In the genomic region with DNA sequence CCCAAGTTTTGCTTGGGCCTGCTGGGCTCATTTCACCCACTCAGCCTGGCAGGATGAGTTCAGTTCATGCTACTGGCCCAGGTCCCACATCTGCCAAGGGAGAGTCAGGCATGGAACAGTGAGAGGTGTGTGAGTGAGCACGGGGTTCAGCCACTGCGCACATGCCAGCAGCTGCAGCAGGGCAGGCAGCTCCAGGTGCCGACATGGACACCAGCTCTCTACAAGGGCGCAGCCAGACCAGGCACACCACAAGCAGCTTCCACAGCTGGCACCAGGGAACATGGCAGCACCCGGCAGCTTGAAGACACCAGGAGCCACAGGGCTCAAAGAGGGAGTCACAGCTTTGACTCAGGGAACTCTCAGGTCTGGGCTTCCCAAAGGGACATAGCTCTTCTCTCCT, we compare ENCODE assay signal across 19 cellular contexts.
DNase-seq lines count a peak whose midpoint lies in the region; ATAC-seq and TF ChIP-seq lines count a peak whose summit lies in the region.
"Had no signal": no experiment of that assay in that cellular context is flagged by ENCODE, and none has a peak within 500 bp of the region (broad histone marks: within the 10 kb centered on the region; RNA-seq: fewer than 3 reads in every experiment).

No MANE protein-coding gene starts in this region.

- TF ChIP-seq EP300 in gastroesophageal sphincter (IDR thresholded peaks at IDR 0.05) = no peak

- no peak overlapping the region for H4K5ac ChIP-seq in mesendoderm (ENCODE audit: low read length)

- H3K4me2 ChIP-seq in mesendoderm (ENCODE audit: low read length) = no peak overlapping the region
- H3K4me2 ChIP-seq: BLaER1 had no signal

- H3K4me1 Mint-ChIP-seq in type B pancreatic cell (ENCODE audit: unreplicated experiment) = no peaks in the 10 kb centered on the region
- H3K4me1 Mint-ChIP-seq: B cell; CD4-positive, CD25-positive, alpha-beta regulatory T cell had no signal

- no peaks in the 10 kb centered on the region for H3K27me3 Mint-ChIP-seq in type B pancreatic cell
- H3K27me3 Mint-ChIP-seq: B cell; CD4-positive, CD25-positive, alpha-beta regulatory T cell had no signal

- no peaks in the 10 kb centered on the region for H3K9me3 ChIP-seq in right cardiac atrium (ENCODE audit: control insufficient read depth, low read length)
- peaks cover 10% of the 10 kb centered on the region for H3K9me3 ChIP-seq in left ventricle myocardium inferior (replicated peaks)
- H3K9me3 ChIP-seq in gastroesophageal sphincter = no peaks in the 10 kb centered on the region
- H3K9me3 ChIP-seq in aorta (ENCODE audit: control insufficient read depth, low read length) = no peaks in the 10 kb centered on the region
- H3K9me3 ChIP-seq: Caco-2 had no signal

- H3K9me3 Mint-ChIP-seq in type B pancreatic cell = no peaks in the 10 kb centered on the region

- H3K27me3 ChIP-seq in right cardiac atrium (ENCODE audit: control insufficient read depth, insufficient read depth) (no peaks in the 10 kb centered on the region), left ventricle myocardium inferior (ENCODE audit: low read depth) (no peaks in the 10 kb centered on the region), gastroesophageal sphincter (no peaks in the 10 kb centered on the region), mesendoderm (ENCODE audit: insufficient read depth, low read length, poor library complexity) (no peaks in the 10 kb centered on the region), aorta (ENCODE audit: control insufficient read depth in 1 of 2, insufficient read depth in 2 of 2, low read length in 1 of 2) (no peaks in the 10 kb centered on the region)
- H3K27me3 ChIP-seq: BLaER1 had no signal

- no peak overlapping the region for H3K23ac ChIP-seq in mesendoderm (ENCODE audit: low read length)

- WGBS in right cardiac atrium = 82% methylated on average over 5 of the region's 5 CpGs
- WGBS in gastroesophageal sphincter (ENCODE audit: low coverage in 1 of 2), 2 donors = no CpG with 5 or more reads among the region's 5 CpGs
- no CpG with 5 or more reads among the region's 5 CpGs for WGBS in mesendoderm (ENCODE audit: extremely low coverage, insufficient coverage, low lambda C conversion rate)
- 93 to 95% methylated on average over 5 of the region's 5 CpGs for WGBS in aorta, 2 donors

- H3K36me3 ChIP-seq in left ventricle myocardium inferior = no peaks in the 10 kb centered on the region
- no peaks in the 10 kb centered on the region for H3K36me3 ChIP-seq in gastroesophageal sphincter
- H3K36me3 ChIP-seq in mesendoderm (ENCODE audit: control insufficient read depth, insufficient read depth, low read length) = no peaks in the 10 kb centered on the region
- no peaks in the 10 kb centered on the region for H3K36me3 ChIP-seq in aorta (ENCODE audit: control insufficient read depth in 1 of 2, insufficient read depth in 2 of 2, low read length in 1 of 2)
- H3K36me3 ChIP-seq: BLaER1 had no signal

- H2AK5ac ChIP-seq in mesendoderm (ENCODE audit: low read length) = no peak overlapping the region

- no peak overlapping the region for H3K4me3 Mint-ChIP-seq in type B pancreatic cell
- H3K4me3 Mint-ChIP-seq: B cell; CD4-positive, CD25-positive, alpha-beta regulatory T cell; CD8-positive, alpha-beta T cell; H9 had no signal

- no peak overlapping the region for H4K8ac ChIP-seq in mesendoderm (ENCODE audit: low read depth, low read length)

- H3K4me1 ChIP-seq in right cardiac atrium (ENCODE audit: control insufficient read depth, insufficient read depth, low read length) (no peaks in the 10 kb centered on the region), left ventricle myocardium inferior (no peaks in the 10 kb centered on the region), gastroesophageal sphincter (no peaks in the 10 kb centered on the region), mesendoderm (ENCODE audit: control insufficient read depth, low read depth, low read length) (peaks cover 4% of the 10 kb centered on the region), aorta (ENCODE audit: control insufficient read depth in 1 of 2, insufficient read depth in 2 of 2, low read length in 2 of 2) (no peaks in the 10 kb centered on the region)
- H3K4me1 ChIP-seq: BLaER1, Caco-2 had no signal

- no peak overlapping the region for H2BK120ac ChIP-seq in mesendoderm (ENCODE audit: low read depth, low read length)

- intact Hi-C loops in right cardiac atrium (cut with DNase I) = no loop called here
- intact Hi-C loops in left ventricle myocardium inferior (cut with micrococcal nuclease) = no loop called here
- intact Hi-C loops in aorta (cut with DNase I) = no loop called here

- no peaks in the 10 kb centered on the region for H3K36me3 Mint-ChIP-seq in type B pancreatic cell
- H3K36me3 Mint-ChIP-seq: CD4-positive, CD25-positive, alpha-beta regulatory T cell; CD8-positive, alpha-beta T cell had no signal

- DNase-seq in right cardiac atrium (peak in 2 of 3 donors; percentile 21 to 24), left ventricle myocardium inferior (no peak), mesendoderm (no peak), aorta (peak; percentile 32 to 52), type B pancreatic cell (ENCODE audit: extremely low spot score, unreplicated experiment) (no peak), pons (ENCODE audit: low spot score) (no peak)
- DNase-seq: Caco-2; CD4-positive, CD25-positive, alpha-beta regulatory T cell; CD8-positive, alpha-beta T cell; DMS153; DND-41; GM23248; H9 had no signal

- no peak overlapping the region for H3K9ac ChIP-seq in mesendoderm (ENCODE audit: low read length)
- H3K9ac ChIP-seq: BLaER1, GM23248 had no signal

- H3K56ac ChIP-seq in mesendoderm (ENCODE audit: low read length) = peak overlapping the region; percentile 17

- no peak for TF ChIP-seq POLR2A in gastroesophageal sphincter (IDR thresholded peaks at IDR 0.05)

- no peak overlapping the region for H2BK15ac ChIP-seq in mesendoderm (replicated peaks; ENCODE audit: low read depth)

- TF ChIP-seq CTCF in left ventricle myocardium inferior (IDR thresholded peaks at IDR 0.05; ENCODE audit: borderline replicate concordance) = no peak
- no peak for TF ChIP-seq CTCF in gastroesophageal sphincter (IDR thresholded peaks at IDR 0.05)
- no peak for TF ChIP-seq CTCF in type B pancreatic cell (conservative IDR thresholded peaks at IDR 0.05)

- H3K27ac ChIP-seq in right cardiac atrium (ENCODE audit: low read length) (no peak overlapping the region), left ventricle myocardium inferior (replicated peaks) (no peak overlapping the region), gastroesophageal sphincter (no peak overlapping the region), mesendoderm (ENCODE audit: low read depth, low read length) (no peak overlapping the region), aorta (ENCODE audit: low read depth in 1 of 2, low read length in 2 of 2) (no peak overlapping the region)
- H3K27ac ChIP-seq: BLaER1, C4-2B, GM23248 had no signal

- H3K27ac Mint-ChIP-seq in type B pancreatic cell = no peak overlapping the region
- H3K27ac Mint-ChIP-seq: B cell; CD4-positive, CD25-positive, alpha-beta regulatory T cell; CD8-positive, alpha-beta T cell; H9 had no signal

- peak in 1 of 2 donors; percentile 47 for ATAC-seq in right cardiac atrium
- ATAC-seq in gastroesophageal sphincter = peak; percentile 7
- no peak for ATAC-seq in aorta (ENCODE audit: low FRiP score)
- ATAC-seq in GM19023 (IDR thresholded peaks at IDR 0.05; ENCODE audit: unreplicated experiment) = no peak
- ATAC-seq: CD8-positive, alpha-beta T cell; HCT116 had no signal

- no peaks in the 10 kb centered on the region for H3K79me1 ChIP-seq in mesendoderm (ENCODE audit: low read length)

- H3K18ac ChIP-seq in mesendoderm (ENCODE audit: low read length) = no peak overlapping the region

- H3K4me3 ChIP-seq in right cardiac atrium (ENCODE audit: low read length) (no peak overlapping the region), left ventricle myocardium inferior (no peak overlapping the region), gastroesophageal sphincter (no peak overlapping the region), mesendoderm (ENCODE audit: low read length) (no peak overlapping the region), aorta (ENCODE audit: low read length in 2 of 2) (no peak overlapping the region)
- H3K4me3 ChIP-seq: BLaER1, GM23248 had no signal

- H3K4ac ChIP-seq in mesendoderm (ENCODE audit: low read depth, low read length) = no peak overlapping the region

- H3K79me2 ChIP-seq in mesendoderm (ENCODE audit: control insufficient read depth, insufficient read depth, low read length) = no peaks in the 10 kb centered on the region

- no peak overlapping the region for H2BK5ac ChIP-seq in mesendoderm (ENCODE audit: low read length)

Comparison
In these comparisons a context has a peak if more than half of its experiments do, and no peak if none do; other contexts are left out.
1. DNase-seq: peak in right cardiac atrium (2 of 3) and aorta (2 of 2); none in left ventricle myocardium inferior (single experiment), mesendoderm (single experiment), type B pancreatic cell (single experiment) and pons (single experiment).